ENCODE assay signal across 25 cellular contexts in genomic region chr6:126055449-126055848, GRCh38.
"Had no signal": no experiment of that assay in that cellular context is flagged by ENCODE, and none has a peak within 500 bp of the region (broad histone marks: within the 10 kb centered on the region; RNA-seq: fewer than 3 reads in every experiment).

No MANE protein-coding gene starts in this region.

- H3K27ac ChIP-seq: breast epithelium, RWPE1, SJSA1 had no signal

- ATAC-seq: activated CD8-positive, alpha-beta T cell treated with anti-CD3 and anti-CD28 coated beads, Interleukin-2, amount 10 ng/mL, durations not matched to agents 7 days and 5 days; WTC11 had no signal

- H3K4me3 ChIP-seq: breast epithelium, K562, Peyer's patch, SJSA1 had no signal

- FAIRE-seq: K562 had no signal

- H3K36me3 ChIP-seq: breast epithelium, SJSA1 had no signal

- DNase-seq: activated CD4-positive, alpha-beta T cell treated with anti-CD3 and anti-CD28 coated beads for 48 hours; activated CD4-positive, alpha-beta T cell treated with anti-CD3 and anti-CD28 coated beads, Interleukin-2, amount 50 U/mL, for 4 hours; activated CD4-positive, CD25-positive, alpha-beta regulatory T cell treated with anti-CD3 and anti-CD28 coated beads, Interleukin-2, amount 50 U/mL, for 72 hours; activated CD8-positive, alpha-beta memory T cell treated with anti-CD3 and anti-CD28 coated beads, Interleukin-2, amount 50 U/mL, for 48 hours; activated CD8-positive, alpha-beta T cell treated with anti-CD3 and anti-CD28 coated beads, Interleukin-2, amount 10 ng/mL, durations not matched to agents 7 days and 5 days; activated naive CD4-positive, alpha-beta T cell; activated T-cell treated with anti-CD3 and anti-CD28 coated beads, Interleukin-2, amount 50 U/mL, for 1 hour; aorta; Karpas-422; NCI-H1048; NCI-H1417 treated with DMSO at 0.1 percent for 48 hours; NCI-H1694 treated with DMSO at 0.1 percent for 48 hours; NCI-H2029 treated with DMSO at 0.1 percent for 48 hours; NCI-H345; NCI-H510A; NCI-H526 treated with DMSO at 0.1 percent for 48 hours; NK-92 treated with Interleukin-12 subunit alpha and Interleukin-12 subunit beta, amount 100 ng/mL, for 24 hours; Peyer's patch; Right ventricle myocardium superior; SW 1271 had no signal

- H3K9me3 ChIP-seq: breast epithelium, Peyer's patch, SJSA1 had no signal

- H3K27me3 ChIP-seq: breast epithelium, Peyer's patch, SJSA1 had no signal

- H3K4me1 ChIP-seq: breast epithelium, Peyer's patch had no signal
